7 cellular contexts compared by ENCODE assay signal in the genomic region with DNA sequence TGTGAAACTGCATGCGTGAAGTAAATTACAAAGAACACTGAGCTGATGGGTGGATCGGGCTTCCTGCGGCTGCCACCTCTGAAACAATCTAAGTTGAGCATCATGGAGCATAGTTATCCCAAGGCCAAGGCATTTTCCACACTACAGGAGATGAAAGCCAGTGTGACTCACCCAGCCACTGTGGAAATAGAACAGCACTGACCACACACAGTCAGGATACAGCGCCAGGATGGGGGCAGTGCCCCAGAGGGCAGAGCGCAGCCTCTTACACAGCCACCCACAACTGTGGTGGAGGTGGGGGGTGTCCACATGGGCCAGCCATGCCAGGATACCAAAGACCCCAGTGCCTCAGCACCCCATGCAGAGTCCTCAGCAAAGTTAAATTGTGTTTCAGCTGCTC. TPM values are rescaled to one million over a fixed set of nuclear protein-coding genes. Genes with fewer than 3 reads are reported as not detected.
DNase-seq lines count a peak whose midpoint lies in the region; ATAC-seq and TF ChIP-seq lines count a peak whose summit lies in the region.
"Not testable (repeated sequence)": the region's sequence is repeated elsewhere in the genome, so short reads cannot be mapped to it uniquely, and the experiment has no call there.

No MANE protein-coding gene starts in this region.

- peaks cover 6 to 54% (median 29%) of the 10 kb centered on the region in 11 experiments; a peak in 19 of 22 replicates for H3K36me3 ChIP-seq in BLaER1 treated with 17β-estradiol and CSF1 and Interleukin-3, amounts not matched to agents 10 nM and 100 nM
- not testable (repeated sequence) for H3K36me3 ChIP-seq in PC-3 (ENCODE audit: low read depth, low read length); osteoblast (ENCODE audit: insufficient read depth, low read length)

- not testable (repeated sequence) for H3K9me3 ChIP-seq in BLaER1 treated with 17β-estradiol and CSF1 and Interleukin-3, amounts not matched to agents 10 nM and 100 nM (replicated peaks in 1 of 11); PC-3 (ENCODE audit: low read length); osteoblast (ENCODE audit: low read depth, low read length)

- not testable (repeated sequence) for TF ChIP-seq CTCF in HFFc6 (IDR thresholded peaks at IDR 0.05); PC-3 (conservative IDR thresholded peaks at IDR 0.05; ENCODE audit: low read depth, low read length); coronary artery (IDR thresholded peaks at IDR 0.05); osteoblast (IDR thresholded peaks at IDR 0.05; ENCODE audit: extremely low read depth, low read depth, low read length)

- peak; percentile 54 for DNase-seq in HFFc6
- DNase-seq in PC-3, result peak; percentile 4
- peak; percentile 83 for DNase-seq in amniotic epithelial cell (ENCODE audit: low read depth)
- DNase-seq in coronary artery (ENCODE audit: low spot score), result peak; percentile 36
- peak; percentile 74 for DNase-seq in glomerular visceral epithelial cell (ENCODE audit: extremely low spot score)
- DNase-seq in osteoblast (ENCODE audit: insufficient read length, low spot score, missing footprints), result peak; percentile 93

- CTCF ChIA-PET in PC-3 (lab: Charles Lee), result not testable (repeated sequence)

- not testable (repeated sequence) for H2AFZ ChIP-seq in PC-3 (ENCODE audit: low read length); osteoblast (ENCODE audit: low read length)

- not testable (repeated sequence) for H3K9me3 Mint-ChIP-seq in HFFc6

- H3K9me2 ChIP-seq in PC-3 (replicated peaks; ENCODE audit: low read length), result not testable (repeated sequence)

- H3K4me3 ChIP-seq in BLaER1 treated with 17β-estradiol and CSF1 and Interleukin-3, amounts not matched to agents 10 nM and 100 nM; PC-3 (ENCODE audit: low read length); coronary artery; osteoblast (ENCODE audit: insufficient read depth, low read length): not testable (repeated sequence)

- H3K4me1 ChIP-seq in BLaER1 treated with 17β-estradiol and CSF1 and Interleukin-3, amounts not matched to agents 10 nM and 100 nM, result peaks cover 6 to 12% (median 10%) of the 10 kb centered on the region in 10 experiments; a peak in 16 of 20 replicates
- H3K4me1 ChIP-seq in PC-3 (ENCODE audit: insufficient read depth, low read length); osteoblast (ENCODE audit: insufficient read depth, low read length): not testable (repeated sequence)

- BruUV-seq in PC-3 (replicated peaks; lab: Mats Ljungman, UMichigan), result not testable (repeated sequence)

- H3K27me3 Mint-ChIP-seq in HFFc6 (ENCODE audit: insufficient read depth), result not testable (repeated sequence)

- not testable (repeated sequence) for H3K9ac ChIP-seq in BLaER1 treated with 17β-estradiol and CSF1 and Interleukin-3, amounts not matched to agents 10 nM and 100 nM; PC-3 (ENCODE audit: low read length)

- intact Hi-C loops in PC-3 (cut with micrococcal nuclease), result loop anchor here (2.0 to 5.0 kb wide), 2 partner anchors 156 to 318 kb away; no protein-coding TSS in a partner anchor

- H4K20me1 ChIP-seq in BLaER1 treated with 17β-estradiol and CSF1 and Interleukin-3, amounts not matched to agents 10 nM and 100 nM, result peaks cover 0 to 33% (median 10%) of the 10 kb centered on the region in 11 experiments; a peak in 9 of 22 replicates
- H4K20me1 ChIP-seq in PC-3 (ENCODE audit: low read length); osteoblast (ENCODE audit: insufficient read depth, low read length): not testable (repeated sequence)

- H3K36me3 Mint-ChIP-seq in HFFc6 (ENCODE audit: low read depth), result peaks cover 12% of the 10 kb centered on the region; the same call in 1 of the 2 replicates

- not testable (repeated sequence) for H3K27me3 ChIP-seq in BLaER1 treated with 17β-estradiol and CSF1 and Interleukin-3, amounts not matched to agents 10 nM and 100 nM; PC-3 (ENCODE audit: low read length); osteoblast (ENCODE audit: insufficient read depth, low read length)

- not testable (repeated sequence) for H3K27ac ChIP-seq in BLaER1 treated with 17β-estradiol and CSF1 and Interleukin-3, amounts not matched to agents 10 nM and 100 nM; PC-3 (ENCODE audit: low read length); coronary artery; osteoblast (ENCODE audit: low read depth, low read length)

- H3K27ac Mint-ChIP-seq in HFFc6, result not testable (repeated sequence)

- POLR2A ChIA-PET in PC-3 (lab: Charles Lee; ENCODE audit: unreplicated experiment), result not testable (repeated sequence)

- not testable (repeated sequence) for H3K4me3 Mint-ChIP-seq in HFFc6

- H3K4me2 ChIP-seq in BLaER1 treated with 17β-estradiol and CSF1 and Interleukin-3, amounts not matched to agents 10 nM and 100 nM, result peak overlapping the region in 8 of 11 experiments; percentile 20 to 54 (median 35); a peak in 15 of 22 replicates
- not testable (repeated sequence) for H3K4me2 ChIP-seq in PC-3 (ENCODE audit: low read length); osteoblast (ENCODE audit: insufficient read depth, low read length)

- not testable (repeated sequence) for H3F3A ChIP-seq in PC-3 (ENCODE audit: low read length, unreplicated experiment)

- ATAC-seq in PC-3, result peak; percentile 34; the same call in 1 of the 2 replicates

- not testable (repeated sequence) for H3K79me2 ChIP-seq in PC-3 (ENCODE audit: low read length); osteoblast (ENCODE audit: insufficient read depth, low read length)

- peaks cover 19% of the 10 kb centered on the region for H3K4me1 Mint-ChIP-seq in HFFc6 (ENCODE audit: low read depth)

RNA-seq across cellular contexts. Expression of a gene that starts 8.7 kb away (rescaled TPM):
- 10 to 100 TPM; 23.1 to 28.0 (median 26.3) TPM for total RNA-seq in HFFc6 (2021; fragmentation: NEBNext Ultra II Directional; extraction: Animal tissue kit (Norgen Biotek cat#: 25700))
- 10.8 and 20.5 TPM in 2 replicates for total RNA-seq in PC-3 (2014; rRNA removed)
- 19.7 and 21.4 TPM in 2 replicates for total RNA-seq in osteoblast

Comparison
In these comparisons a context has a peak if more than half of its experiments do, and no peak if none do; other contexts are left out.
1. DNase-seq: peak in every context shown above with its lines; median percentile 93 in osteoblast; 83 in amniotic epithelial cell; 74 in glomerular visceral epithelial cell; 54 in HFFc6; 36 in coronary artery; 4 in PC-3.